ENCODE assay signal across 8 cellular contexts in genomic region chr3:182795383-182795782, GRCh38.
A peak's percentile ranks its signal among the peaks of the same experiment; 100 is the strongest.
DNase-seq lines count a peak whose midpoint lies in the region; ATAC-seq and TF ChIP-seq lines count a peak whose summit lies in the region.

No MANE protein-coding gene starts in this region.

- H3K27ac ChIP-seq in brain microvascular endothelial cell (peak overlapping the region; percentile 24), muscle layer of colon (ENCODE audit: low read depth, low read length) (no peak overlapping the region)

- peak overlapping the region; percentile 35 for H3K9ac ChIP-seq in muscle layer of colon (ENCODE audit: low read length)

- H3K4me3 ChIP-seq in brain microvascular endothelial cell (ENCODE audit: low read depth, low read length), result peak overlapping the region; percentile 88
- peak overlapping the region in 1 of 2 donors; percentile 93 for H3K4me3 ChIP-seq in muscle layer of colon (ENCODE audit: low read depth in 1 of 2, low read length in 2 of 2)

- H3K36me3 ChIP-seq in brain microvascular endothelial cell (replicated peaks) (no peaks in the 10 kb centered on the region), muscle layer of colon (ENCODE audit: insufficient read depth, low read length) (no peaks in the 10 kb centered on the region)

- no peaks in the 10 kb centered on the region for H3K9me3 ChIP-seq in muscle layer of colon (ENCODE audit: low read length)

- peaks cover 17% of the 10 kb centered on the region for H3K4me1 ChIP-seq in muscle layer of colon (ENCODE audit: insufficient read depth, low read length)

- H3K27me3 ChIP-seq in brain microvascular endothelial cell (replicated peaks) (no peaks in the 10 kb centered on the region), muscle layer of colon (ENCODE audit: control insufficient read depth in 1 of 2, insufficient read depth in 2 of 2, low read length in 2 of 2) (no peaks in the 10 kb centered on the region)

- TF ChIP-seq CTCF in brain microvascular endothelial cell (IDR thresholded peaks at IDR 0.05; ENCODE audit: low read depth, low read length, missing control alignments), result no peak

- in situ Hi-C loops in brain microvascular endothelial cell (cut with HindIII; ENCODE audit: low pct_ligation_motif_present, low sequenced_read_pairs), result no loop called here

- ATAC-seq in HG02759 (IDR thresholded peaks at IDR 0.05; ENCODE audit: unreplicated experiment), result peak; percentile 18
- ATAC-seq in HG03196 (IDR thresholded peaks at IDR 0.05; ENCODE audit: unreplicated experiment), result no peak

- DNase-seq in NCI-H510A treated with DMSO at 0.1 percent for 48 hours (lab: John Stamatoyannopoulos, UW) (peak; percentile 58), NCI-H510A (lab: John Stamatoyannopoulos, UW) (no peak), RPMI8226 (peak; percentile 66), brain microvascular endothelial cell (no peak), medulla oblongata (ENCODE audit: extremely low spot score) (no peak)

Comparison
In these comparisons a context has a peak if more than half of its experiments do, and no peak if none do; other contexts are left out.
1. DNase-seq: peak in NCI-H510A treated with DMSO at 0.1 percent for 48 hours (single experiment) and RPMI8226 (single experiment); none in NCI-H510A (single experiment), brain microvascular endothelial cell (single experiment) and medulla oblongata (single experiment).